ENCODE assay signal across 8 cellular contexts in the genomic region with DNA sequence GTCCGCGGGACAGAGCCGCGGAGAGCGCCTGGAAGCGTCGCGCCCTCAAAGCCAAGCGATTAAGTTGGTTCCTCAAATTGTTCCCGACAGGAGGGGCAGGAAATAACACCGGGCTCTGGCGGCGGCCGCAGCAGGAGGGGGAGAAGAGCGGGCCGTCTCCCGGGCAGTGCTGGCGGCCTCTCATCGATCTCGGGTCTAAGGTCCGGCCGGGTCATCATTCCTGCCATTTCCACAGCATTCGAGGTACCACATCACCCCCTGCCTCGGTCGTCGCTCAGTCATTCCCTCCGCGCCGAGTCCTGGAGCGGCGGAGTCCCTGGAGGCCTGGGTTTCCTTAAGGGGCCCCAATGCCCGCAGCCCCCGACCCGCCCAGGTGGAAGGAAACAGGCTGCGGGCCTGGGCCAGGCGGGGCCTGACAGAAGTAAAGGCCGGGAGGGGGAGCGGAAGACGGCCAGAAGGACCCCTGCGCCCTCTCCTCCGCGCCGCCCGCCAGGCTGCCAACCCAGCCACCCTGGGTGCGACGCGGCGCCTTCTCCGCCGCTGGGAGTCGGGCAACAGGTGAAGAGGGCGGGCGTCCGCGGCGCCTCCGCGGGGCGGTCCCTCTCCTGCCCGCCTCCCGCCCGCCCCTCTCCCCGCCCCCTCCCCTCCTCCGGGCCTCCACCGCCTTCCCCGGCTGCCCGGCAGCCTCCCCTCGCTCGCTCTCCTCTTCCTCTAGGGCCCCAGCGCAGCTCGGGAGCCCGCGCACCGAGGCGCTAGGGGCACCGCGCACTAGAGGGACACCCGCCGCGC.
A peak's percentile ranks its signal among the peaks of the same experiment; 100 is the strongest.
DNase-seq lines count a peak whose midpoint lies in the region; ATAC-seq and TF ChIP-seq lines count a peak whose summit lies in the region.

TSS of gene CMTM8 (plus strand) at position 654 of the 789 bp plus-strand sequence. CDS start 293 bp downstream, outside the sequence.

- peak; percentile 52 for ATAC-seq in GM19328 (IDR thresholded peaks at IDR 0.05; ENCODE audit: unreplicated experiment)

- no peaks in the 10 kb centered on the region for H3K9me2 ChIP-seq in Loucy (replicated peaks; ENCODE audit: low read depth, low read length)

- H3K9me3 Mint-ChIP-seq in T-helper 1 cell treated with Interleukin-12 subunit alpha and Interleukin-12 subunit beta and Interleukin-4 antibody, amounts not matched to agents 30 μg/mL and 1 μg/mL, for 36 hours, result peaks cover 9% of the 10 kb centered on the region

- H3K9me3 ChIP-seq in Loucy (ENCODE audit: insufficient read depth, low read depth, low read length), result no peaks in the 10 kb centered on the region
- no peaks in the 10 kb centered on the region for H3K9me3 ChIP-seq in iPS-18c (ENCODE audit: control insufficient read depth, insufficient read depth, low read length)

- peak within 1 kb of the TSS; percentile 83 for H3K4me3 Mint-ChIP-seq in T-helper 1 cell treated with Interleukin-12 subunit alpha and Interleukin-12 subunit beta and Interleukin-4 antibody, amounts not matched to agents 30 μg/mL and 1 μg/mL, for 36 hours

- in situ Hi-C loops in astrocyte of the cerebellum (cut with HindIII; ENCODE audit: low sequenced_read_pairs), result loop anchor here (5.0 to 10.0 kb wide), 2 partner anchors 61 to 453 kb away; no protein-coding TSS in a partner anchor

- no peaks in the 10 kb centered on the region for H4K20me1 ChIP-seq in Loucy (ENCODE audit: insufficient read depth, low read length, poor library complexity, severe bottlenecking)

- H3K79me2 ChIP-seq in Loucy (ENCODE audit: insufficient read depth, low read length), result no peaks in the 10 kb centered on the region

- H3K4me2 ChIP-seq in Loucy (ENCODE audit: low read depth, low read length, poor library complexity, severe bottlenecking), result peak within 1 kb of the TSS; percentile 65

- no peak for TF ChIP-seq CTCF in Loucy (conservative IDR thresholded peaks at IDR 0.05; ENCODE audit: low read length)
- no peak for TF ChIP-seq CTCF in astrocyte of the cerebellum (IDR thresholded peaks at IDR 0.05; ENCODE audit: low read depth, low read length, missing control alignments)

- peak within 1 kb of the TSS; percentile 41 for H3K27ac Mint-ChIP-seq in T-helper 1 cell treated with Interleukin-12 subunit alpha and Interleukin-12 subunit beta and Interleukin-4 antibody, amounts not matched to agents 30 μg/mL and 1 μg/mL, for 36 hours

- peak within 1 kb of the TSS; percentile 91 for H2AFZ ChIP-seq in Loucy (ENCODE audit: low read length)

- no peaks in the 10 kb centered on the region for H3F3A ChIP-seq in Loucy (ENCODE audit: low read depth)

- peaks cover 8% of the 10 kb centered on the region for H3K4me1 ChIP-seq in Loucy (ENCODE audit: insufficient read depth, low read length, poor library complexity, severe bottlenecking)

- peaks cover 14% of the 10 kb centered on the region for H3K4me1 Mint-ChIP-seq in T-helper 1 cell treated with Interleukin-12 subunit alpha and Interleukin-12 subunit beta and Interleukin-4 antibody, amounts not matched to agents 30 μg/mL and 1 μg/mL, for 36 hours (ENCODE audit: low read depth)

- peaks cover 24% of the 10 kb centered on the region for H3K27me3 Mint-ChIP-seq in T-helper 1 cell treated with Interleukin-12 subunit alpha and Interleukin-12 subunit beta and Interleukin-4 antibody, amounts not matched to agents 30 μg/mL and 1 μg/mL, for 36 hours (ENCODE audit: low read depth)

- peak within 1 kb of the TSS; percentile 75 for H3K4me3 ChIP-seq in Loucy (ENCODE audit: low read length, poor library complexity, severe bottlenecking)
- peak within 1 kb of the TSS; percentile 68 for H3K4me3 ChIP-seq in astrocyte of the cerebellum (ENCODE audit: low read depth, low read length)
- H3K4me3 ChIP-seq in iPS-18c (ENCODE audit: insufficient read depth, low read depth, low read length), result peak within 1 kb of the TSS; percentile 80

- DNase-seq in AG08396 (ENCODE audit: low spot score) (peak; percentile 25), astrocyte of the cerebellum (ENCODE audit: low read depth) (no peak), amniotic stem cell (lab: John Stamatoyannopoulos, UW) (no peak)
- DNase-seq in stimulated activated CD4-positive, alpha-beta T cell treated with anti-CD3 and anti-CD28 coated beads, Interleukin-12 subunit alpha, Interleukin-12 subunit beta, amount 100 ng/mL, for 4 hours, result peak; percentile 67

- H3K27me3 ChIP-seq in Loucy (ENCODE audit: insufficient read depth, low read length, poor library complexity, severe bottlenecking), result no peaks in the 10 kb centered on the region

- no peaks in the 10 kb centered on the region for H3K36me3 ChIP-seq in Loucy (ENCODE audit: insufficient read depth, low read length)

- peak within 1 kb of the TSS; percentile 49 for H3K9ac ChIP-seq in Loucy (ENCODE audit: low read depth, low read length, poor library complexity, severe bottlenecking)

- peaks cover 14% of the 10 kb centered on the region for H3K36me3 Mint-ChIP-seq in T-helper 1 cell treated with Interleukin-12 subunit alpha and Interleukin-12 subunit beta and Interleukin-4 antibody, amounts not matched to agents 30 μg/mL and 1 μg/mL, for 36 hours (ENCODE audit: low read depth)

Comparison
In these comparisons a context has a peak if more than half of its experiments do, and no peak if none do; other contexts are left out.
1. DNase-seq: peak in AG08396 (single experiment) and stimulated activated CD4-positive, alpha-beta T cell treated with anti-CD3 and anti-CD28 coated beads, Interleukin-12 subunit alpha, Interleukin-12 subunit beta, amount 100 ng/mL, for 4 hours (single experiment); none in astrocyte of the cerebellum (single experiment) and amniotic stem cell (single experiment).
2. Peak in every context shown above with its lines, with median percentiles within 50 percentile points of each other: H3K4me3 ChIP-seq.